In genomic region chr20:48307277-48307676, GRCh38 we compare ENCODE assay signal across 35 cellular contexts.
DNase-seq lines count a peak whose midpoint lies in the region; ATAC-seq, FAIRE-seq and TF ChIP-seq lines count a peak whose summit lies in the region.
"Had no signal": no experiment of that assay in that cellular context is flagged by ENCODE, and none has a peak within 500 bp of the region (broad histone marks: within the 10 kb centered on the region; RNA-seq: fewer than 3 reads in every experiment).

No MANE protein-coding gene starts in this region.

- no peak for ATAC-seq in HG03139 (IDR thresholded peaks at IDR 0.05; ENCODE audit: unreplicated experiment)
- ATAC-seq: A549; CD8-positive, alpha-beta T cell had no signal

- H3K79me1 ChIP-seq in mesendoderm (ENCODE audit: low read length) = no peaks in the 10 kb centered on the region

- H3K27ac ChIP-seq in HEK293 (ENCODE audit: extremely low read depth, low read depth, low read length) (no peak overlapping the region), mesendoderm (ENCODE audit: low read depth, low read length) (no peak overlapping the region)
- H3K27ac ChIP-seq: 22Rv1; A549; BLaER1; BLaER1 treated with 17β-estradiol and CSF1 and Interleukin-3, amounts not matched to agents 10 nM and 100 nM; C4-2B had no signal

- H3K4me3 ChIP-seq in HEK293 (ENCODE audit: low read depth, low read length) = no peak overlapping the region
- no peak overlapping the region for H3K4me3 ChIP-seq in mesendoderm (ENCODE audit: low read length)
- H3K4me3 ChIP-seq: A549; BLaER1; BLaER1 treated with 17β-estradiol and CSF1 and Interleukin-3, amounts not matched to agents 10 nM and 100 nM had no signal

- H3K4me1 ChIP-seq in HEK293 (ENCODE audit: control insufficient read depth, insufficient read depth, low read length) = no peaks in the 10 kb centered on the region
- no peaks in the 10 kb centered on the region for H3K4me1 ChIP-seq in mesendoderm (ENCODE audit: control insufficient read depth, low read depth, low read length)
- H3K4me1 ChIP-seq: A549; BE2C; BLaER1; BLaER1 treated with 17β-estradiol and CSF1 and Interleukin-3, amounts not matched to agents 10 nM and 100 nM; Caco-2 had no signal

- no peaks in the 10 kb centered on the region for H3K79me2 ChIP-seq in mesendoderm (ENCODE audit: control insufficient read depth, insufficient read depth, low read length)

- no peak overlapping the region for H2BK120ac ChIP-seq in mesendoderm (ENCODE audit: low read depth, low read length)

- CTCF ChIA-PET in HEK293 (lab: Yijun Ruan, JAX) = no interaction called here

- DNase-seq in NCI-H748 (lab: John Stamatoyannopoulos, UW; ENCODE audit: unreplicated experiment) = peak; percentile 2
- DNase-seq in NCI-H748 treated with DMSO at 0.1 percent for 48 hours (lab: John Stamatoyannopoulos, UW) = no peak
- DNase-seq in HTR-8/SVneo (ENCODE audit: insufficient read length, low spot score) = no peak
- DNase-seq in mesendoderm = peak; percentile 49
- DNase-seq in hippocampal formation (lab: John Stamatoyannopoulos, UW) = no peak
- DNase-seq in GOT3 (lab: John Stamatoyannopoulos, UW) = no peak
- DNase-seq: 8988T; ACHN; AML-193; BE2C; C1 segment of cervical spinal cord; Caco-2; Calu3; CD4-positive, alpha-beta memory T cell; CD4-positive, alpha-beta T cell; CD4-positive, CD25-positive, alpha-beta regulatory T cell; CD8-positive, alpha-beta memory T cell; CD8-positive, alpha-beta T cell; COR-L47; DMS 273 treated with DMSO at 0.1 percent for 48 hours; DMS153; DMS53; DMS79; DMS79 treated with DMSO at 0.1 percent for 48 hours; DND-41; EL had no signal

- H3K27me3 ChIP-seq in mesendoderm (ENCODE audit: insufficient read depth, low read length, poor library complexity) = no peaks in the 10 kb centered on the region
- H3K27me3 ChIP-seq: BE2C; BLaER1; BLaER1 treated with 17β-estradiol and CSF1 and Interleukin-3, amounts not matched to agents 10 nM and 100 nM had no signal

- no CpG with 5 or more reads among the region's 10 CpGs for WGBS in mesendoderm (ENCODE audit: extremely low coverage, insufficient coverage, low lambda C conversion rate)

- no peaks in the 10 kb centered on the region for H3K9me3 ChIP-seq in HEK293 (ENCODE audit: control insufficient read depth, insufficient read depth, low read depth, low read length)
- H3K9me3 ChIP-seq: A549; BE2C; BLaER1; BLaER1 treated with 17β-estradiol and CSF1 and Interleukin-3, amounts not matched to agents 10 nM and 100 nM; Caco-2 had no signal

- H2BK5ac ChIP-seq in mesendoderm (ENCODE audit: low read length) = no peak overlapping the region

- H2AK5ac ChIP-seq in mesendoderm (ENCODE audit: low read length) = no peak overlapping the region

- H3K23ac ChIP-seq in mesendoderm (ENCODE audit: low read length) = no peak overlapping the region

- no peak overlapping the region for H3K4ac ChIP-seq in mesendoderm (ENCODE audit: low read depth, low read length)

- POLR2A ChIA-PET in HEK293 (lab: Yijun Ruan, JAX) = no interaction called here

- no peak overlapping the region for H4K5ac ChIP-seq in mesendoderm (ENCODE audit: low read length)

- FAIRE-seq in HTR-8/SVneo (lab: Jason Lieb, UNC) = peak; percentile 31
- FAIRE-seq: A204.1, A549, D721Med had no signal

- no peak for TF ChIP-seq CTCF in HEK293 (tag by site-specific recombination; IDR thresholded peaks at IDR 0.05)

- no peak overlapping the region for H4K8ac ChIP-seq in mesendoderm (ENCODE audit: low read depth, low read length)

- no peak overlapping the region for H2BK15ac ChIP-seq in mesendoderm (replicated peaks; ENCODE audit: low read depth)

- no peaks in the 10 kb centered on the region for H3K36me3 ChIP-seq in HEK293 (ENCODE audit: control insufficient read depth in 2 of 2, insufficient read depth in 1 of 2, low read length in 2 of 2)
- no peaks in the 10 kb centered on the region for H3K36me3 ChIP-seq in mesendoderm (ENCODE audit: control insufficient read depth, insufficient read depth, low read length)
- H3K36me3 ChIP-seq: BE2C; BLaER1; BLaER1 treated with 17β-estradiol and CSF1 and Interleukin-3, amounts not matched to agents 10 nM and 100 nM had no signal

- no peak overlapping the region for H3K56ac ChIP-seq in mesendoderm (ENCODE audit: low read length)

- no peak overlapping the region for H3K9ac ChIP-seq in mesendoderm (ENCODE audit: low read length)
- H3K9ac ChIP-seq: BLaER1; BLaER1 treated with 17β-estradiol and CSF1 and Interleukin-3, amounts not matched to agents 10 nM and 100 nM had no signal

- no peak overlapping the region for H3K18ac ChIP-seq in mesendoderm (ENCODE audit: low read length)

- H3K4me2 ChIP-seq in mesendoderm (ENCODE audit: low read length) = no peak overlapping the region
- H3K4me2 ChIP-seq: A549; BLaER1; BLaER1 treated with 17β-estradiol and CSF1 and Interleukin-3, amounts not matched to agents 10 nM and 100 nM had no signal

TF ChIP-seq in HEK293, 187 proteins besides CTCF, POLR2A, EP300 and RAD21:
- TF ChIP-seq KLF1 (tag by site-specific recombination; IDR thresholded peaks at IDR 0.05) (peak; percentile 85), PRDM4 (tag by site-specific recombination; IDR thresholded peaks at IDR 0.05) (no peak), ZNF202 (tag by site-specific recombination; IDR thresholded peaks at IDR 0.05; ENCODE audit: borderline replicate concordance) (no peak), ZNF169 (tag by site-specific recombination; IDR thresholded peaks at IDR 0.05) (no peak)

Comparison
In these comparisons a context has a peak if more than half of its experiments do, and no peak if none do; other contexts are left out.
1. DNase-seq: peak in NCI-H748 (single experiment) and mesendoderm (single experiment); none in NCI-H748 treated with DMSO at 0.1 percent for 48 hours (single experiment), HTR-8/SVneo (single experiment), hippocampal formation (0 of 2) and GOT3 (single experiment).